In genomic region chr2:144834363-144834762, GRCh38 we compare ENCODE assay signal across 1 cellular context.
TF ChIP-seq lines count a peak whose summit lies in the region.

No MANE protein-coding gene starts in this region.

TF ChIP-seq in K562, 482 proteins besides CTCF, POLR2A, EP300 and RAD21 (continued from another document):
- TF ChIP-seq HMBOX1 (IDR thresholded peaks at IDR 0.05) (no peak), JUNB (CRISPR knock-in tag; conservative IDR thresholded peaks at IDR 0.05) (no peak), SIRT6 (IDR thresholded peaks at IDR 0.05; ENCODE audit: low read depth, low read length) (no peak), ZNF551 (CRISPR knock-in tag; IDR thresholded peaks at IDR 0.05) (no peak), HDAC6 (IDR thresholded peaks at IDR 0.05; ENCODE audit: low read depth, low read length) (no peak), FOXA3 (CRISPR knock-in tag; conservative IDR thresholded peaks at IDR 0.05 in 1 of 2, IDR thresholded peaks at IDR 0.05 in 1 of 2) (0 out of 4 replicates have a peak, but pooled peaks of 1 of the 2 experiments have one; percentile 8), ZMIZ1 (IDR thresholded peaks at IDR 0.05; ENCODE audit: low read depth in 2 of 2, low read length in 2 of 2) (no peak), THRAP3 (IDR thresholded peaks at IDR 0.05; ENCODE audit: borderline replicate concordance) (no peak), ZNF584 (CRISPR knock-in tag; IDR thresholded peaks at IDR 0.05; ENCODE audit: low read depth) (no peak), CREB3 (tag; conservative IDR thresholded peaks at IDR 0.05; ENCODE audit: low read depth) (no peak), MTA2 (IDR thresholded peaks at IDR 0.05; ENCODE audit: low read depth) (0 out of 2 replicates have a peak, but pooled peaks have one; percentile 14), ZNF740 (CRISPR knock-in tag; IDR thresholded peaks at IDR 0.05) (no peak), ZNF740 (tag; IDR thresholded peaks at IDR 0.05) (no peak), GTF2E2 (tag; IDR thresholded peaks at IDR 0.05) (no peak), CBFA2T2 (conservative IDR thresholded peaks at IDR 0.05) (peak; percentile 23; the same call in 1 of the 2 replicates), PCBP2 (IDR thresholded peaks at IDR 0.05; ENCODE audit: low read depth, low read length, poor library complexity, severe bottlenecking) (no peak), NFIC (IDR thresholded peaks at IDR 0.05) (0 out of 2 replicates have a peak, but pooled peaks have one; percentile 4), ARID2 (IDR thresholded peaks at IDR 0.05) (no peak), CBFA2T3 (IDR thresholded peaks at IDR 0.05) (peak; percentile 70), ARID1B (IDR thresholded peaks at IDR 0.05) (peak; percentile 56)
